Comparison of ENCODE assay signal across 24 cellular contexts in genomic region chr3:113805249-113805648, GRCh38. TPM values are rescaled to one million over a fixed set of nuclear protein-coding genes. Genes with fewer than 3 reads are reported as not detected.
DNase-seq lines count a peak whose midpoint lies in the region; ATAC-seq, FAIRE-seq and TF ChIP-seq lines count a peak whose summit lies in the region.
"Had no signal": no experiment of that assay in that cellular context is flagged by ENCODE, and none has a peak within 500 bp of the region (broad histone marks: within the 10 kb centered on the region; RNA-seq: fewer than 3 reads in every experiment).

No MANE protein-coding gene starts in this region.

- H3K4me3 ChIP-seq in heart right ventricle, result no peak overlapping the region
- H3K4me3 ChIP-seq: A549; BLaER1 treated with 17β-estradiol and CSF1 and Interleukin-3, amounts not matched to agents 10 nM and 100 nM; GM12878; HAP-1 had no signal

- peaks cover 0 to 100% (median 58%) of the 10 kb centered on the region in 9 donors for H3K36me3 ChIP-seq in heart right ventricle

- ATAC-seq in left colon (peak; percentile 77), heart right ventricle (no peak)
- ATAC-seq: A549, GM12878 had no signal

- intact Hi-C loops in left colon (cut with DNase I, micrococcal nuclease), result no loop called here
- intact Hi-C loops in heart right ventricle (cut with DNase I), result no loop called here

- no peaks in the 10 kb centered on the region for H3K9me3 ChIP-seq in heart right ventricle
- H3K9me3 ChIP-seq: A549; BE2C; BLaER1 treated with 17β-estradiol and CSF1 and Interleukin-3, amounts not matched to agents 10 nM and 100 nM; HAP-1 had no signal

- peaks cover 8 to 11% (median 10%) of the 10 kb centered on the region in 3 donors for H3K4me1 Mint-ChIP-seq in IgD-negative memory B cell
- H3K4me1 Mint-ChIP-seq: CD14-positive monocyte; CD8-positive, alpha-beta memory T cell had no signal

- no peak overlapping the region for H3K4me3 Mint-ChIP-seq in IgD-negative memory B cell
- H3K4me3 Mint-ChIP-seq: CD14-positive monocyte; CD4-positive, alpha-beta T cell; CD8-positive, alpha-beta memory T cell; HFFc6 had no signal

- TF ChIP-seq CTCF in heart right ventricle (IDR thresholded peaks at IDR 0.05), result no peak

- no peaks in the 10 kb centered on the region for H3K27me3 Mint-ChIP-seq in IgD-negative memory B cell
- H3K27me3 Mint-ChIP-seq: CD4-positive, alpha-beta T cell; CD8-positive, alpha-beta memory T cell had no signal

- H3K36me3 Mint-ChIP-seq in IgD-negative memory B cell, result peaks cover 12% of the 10 kb centered on the region

- no peaks in the 10 kb centered on the region for H3K4me1 ChIP-seq in heart right ventricle
- H3K4me1 ChIP-seq: A549; BE2C; BLaER1 treated with 17β-estradiol and CSF1 and Interleukin-3, amounts not matched to agents 10 nM and 100 nM; HAP-1 had no signal

- FAIRE-seq in GM18507 (lab: Jason Lieb, UNC) (peak; percentile 49), RCC 7860 (lab: Jason Lieb, UNC) (no peak)
- FAIRE-seq: A549, D721Med, GM12878, H54 had no signal

- H3K27ac Mint-ChIP-seq in IgD-negative memory B cell, result peak overlapping the region in 2 of 3 donors; percentile 10 to 31
- H3K27ac Mint-ChIP-seq: CD4-positive, alpha-beta T cell; HFFc6 had no signal

- DNase-seq in GM18507 (ENCODE audit: extremely low spot score, insufficient read length, low read depth), result no peak
- DNase-seq in left colon, result no peak
- no peak for DNase-seq in RCC 7860 (ENCODE audit: low spot score)
- no peak for DNase-seq in heart right ventricle
- no peak for DNase-seq in putamen (ENCODE audit: low spot score)
- DNase-seq: 8988T; AML-193; BE2C; CD4-positive, alpha-beta T cell; CD8-positive, alpha-beta memory T cell; DMS 273 treated with DMSO at 0.1 percent for 48 hours; DMS79; EL; GDM1; GOT3; HFFc6 had no signal

- no peaks in the 10 kb centered on the region for H3K9me3 Mint-ChIP-seq in IgD-negative memory B cell
- H3K9me3 Mint-ChIP-seq: CD14-positive monocyte; CD4-positive, alpha-beta T cell; CD8-positive, alpha-beta memory T cell; HFFc6 had no signal

- 87 to 89% methylated on average over 3 of the region's 3 CpGs for WGBS in heart right ventricle, 2 donors

- H3K27ac ChIP-seq in heart right ventricle, result no peak overlapping the region
- H3K27ac ChIP-seq: A549; BLaER1 treated with 17β-estradiol and CSF1 and Interleukin-3, amounts not matched to agents 10 nM and 100 nM had no signal

- H3K27me3 ChIP-seq in heart right ventricle, result no peaks in the 10 kb centered on the region
- H3K27me3 ChIP-seq: BE2C; BLaER1 treated with 17β-estradiol and CSF1 and Interleukin-3, amounts not matched to agents 10 nM and 100 nM had no signal

RNA-seq across cellular contexts. Expression of gene GRAMD1C, which starts 33.3 kb away (rescaled TPM):
- polyA plus RNA-seq in IgD-negative memory B cell (11.8 TPM), heart right ventricle (1 to 10 TPM in 1 of 2 donors, under 1 TPM in 1; 0.49 to 1.5 TPM)
- total RNA-seq in left colon (10 to 100 TPM in 1 of 2 donors, 1 to 10 TPM in 1; 8.2 to 16.1 TPM), heart right ventricle (1 to 10 TPM in 8 of 10 donors, under 1 TPM in 2; 0.37 to 4.7 (median 1.2) TPM)

RNA-seq across cellular contexts. Expression of gene ATP6V1A, which starts 58.4 kb away (rescaled TPM):
- polyA plus RNA-seq in IgD-negative memory B cell (26.7 TPM), heart right ventricle (1 to 10 TPM; 7.1 to 7.2 TPM)
- total RNA-seq in left colon (10 to 100 TPM; 70.6 to 78.1 TPM), heart right ventricle (10 to 100 TPM; 16.1 to 40.8 (median 19.5) TPM)

RNA-seq across cellular contexts. Expression of gene NAA50, which starts 59.2 kb away (rescaled TPM):
- polyA plus RNA-seq in IgD-negative memory B cell, result 104 TPM
- 10 to 100 TPM; 89.8 to 96.0 TPM for total RNA-seq in left colon
- 100 to 1,000 TPM in 1 of 10 donors, 10 to 100 TPM in 9; 63.3 to 108 (median 75.8) TPM for total RNA-seq in heart right ventricle
- 10 to 100 TPM in 1 of 2 donors, 1 to 10 TPM in 1; 9.9 to 57.2 TPM for polyA plus RNA-seq in heart right ventricle
